ENCODE assay signal across 8 cellular contexts in genomic region chr13:97432917-97433726, GRCh38. TPM values are rescaled to one million over a fixed set of nuclear protein-coding genes. Genes with fewer than 3 reads are reported as not detected.
DNase-seq lines count a peak whose midpoint lies in the region; ATAC-seq and TF ChIP-seq lines count a peak whose summit lies in the region.

No MANE protein-coding gene starts in this region.

- DNase-seq in DMS114 treated with DMSO at 0.1 percent for 48 hours (lab: John Stamatoyannopoulos, UW; ENCODE audit: unreplicated experiment) (peak; percentile 97), OCI-M1 (lab: John Stamatoyannopoulos, UW) (peak; percentile 99), activated T-cell treated with anti-CD3 and anti-CD28 coated beads for 48 hours (ENCODE audit: low read depth) (peak; percentile 97), epithelial cell of esophagus (ENCODE audit: low read depth) (peak; percentile 100), middle frontal gyrus (ENCODE audit: extremely low spot score, low spot score) (peak; percentile 99)
- peak; percentile 94 to 98 for DNase-seq in stimulated activated CD8-positive, alpha-beta memory T cell treated with anti-CD3 and anti-CD28 coated beads, Interleukin-2, amount 100 ng/mL, for 1 hour (ENCODE audit: low read depth in 2 of 2)

- peaks cover 10 to 28% (median 11%) of the 10 kb centered on the region in 3 donors for H3K4me1 Mint-ChIP-seq in IgD-negative memory B cell

- H3K27ac Mint-ChIP-seq in IgD-negative memory B cell, result peak overlapping the region; percentile 91 to 100 (median 99)

- peak overlapping the region; percentile 84 for H3K4me3 ChIP-seq in epithelial cell of esophagus (ENCODE audit: low read length)

- ATAC-seq in GM21576 (IDR thresholded peaks at IDR 0.05; ENCODE audit: unreplicated experiment), result peak; percentile 78

- H3K9me3 Mint-ChIP-seq in IgD-negative memory B cell, result no peaks in the 10 kb centered on the region

- H3K27me3 Mint-ChIP-seq in IgD-negative memory B cell, result no peaks in the 10 kb centered on the region

- peak overlapping the region; percentile 87 to 100 (median 96) for H3K4me3 Mint-ChIP-seq in IgD-negative memory B cell

- no peak for TF ChIP-seq CTCF in epithelial cell of esophagus (IDR thresholded peaks at IDR 0.05; ENCODE audit: insufficient read depth, low read depth, low read length, missing control alignments)

- no peaks in the 10 kb centered on the region for H3K36me3 Mint-ChIP-seq in IgD-negative memory B cell

RNA-seq across cellular contexts. Expression of gene RAP2A, which starts 0.8 kb away (rescaled TPM):
- 1.7 TPM for polyA plus RNA-seq in IgD-negative memory B cell

Comparison
In these comparisons a context has a peak if more than half of its experiments do, and no peak if none do; other contexts are left out.
1. Peak in every context shown above with its lines: DNase-seq, ATAC-seq and H3K4me3 ChIP-seq.